In the genomic region with DNA sequence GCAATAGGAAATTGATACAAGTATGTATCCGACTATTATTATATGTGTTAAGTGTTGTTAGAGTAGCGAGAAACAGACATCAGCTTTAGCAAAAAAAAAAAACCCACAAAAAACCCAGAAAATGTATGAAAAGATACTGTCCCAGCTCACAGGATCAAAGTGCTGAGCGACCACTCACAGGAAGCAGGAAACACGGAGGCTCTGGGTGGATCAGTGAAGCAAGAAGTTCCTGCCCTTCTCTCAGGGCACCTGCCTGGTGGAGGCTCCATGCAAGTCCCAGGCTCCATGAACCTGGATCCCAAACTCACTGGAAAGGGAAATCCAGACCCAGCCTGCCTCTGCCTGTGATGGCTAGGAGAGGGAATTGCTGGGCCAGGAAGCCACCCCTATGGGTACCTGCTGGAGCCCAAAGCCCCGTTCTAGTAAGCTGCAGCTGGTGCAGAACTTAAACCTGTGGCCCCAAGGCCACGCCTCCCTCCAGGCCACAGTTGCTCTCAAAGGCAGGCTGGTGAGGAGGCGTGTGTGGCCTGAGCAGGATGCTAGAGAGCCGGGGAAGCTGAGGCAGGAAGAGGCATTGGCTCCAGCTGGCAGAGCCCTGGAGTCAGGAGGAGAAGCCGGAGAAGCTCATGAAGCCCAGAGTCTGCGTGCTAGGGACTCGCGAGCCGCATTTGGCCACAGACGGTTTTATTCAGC, we compare ENCODE assay signal across 9 cellular contexts.
DNase-seq lines count a peak whose midpoint lies in the region; ATAC-seq, FAIRE-seq and TF ChIP-seq lines count a peak whose summit lies in the region.
"Had no signal": no experiment of that assay in that cellular context is flagged by ENCODE, and none has a peak within 500 bp of the region (broad histone marks: within the 10 kb centered on the region; RNA-seq: fewer than 3 reads in every experiment).

No MANE protein-coding gene starts in this region.

- CTCF ChIA-PET in HepG2 (lab: Yijun Ruan, JAX; ENCODE audit: low intra/inter-chr PET ratio, low total read pairs): no interaction called here
- CTCF ChIA-PET in Calu3 (lab: Charles Lee): interaction anchor here (0.5 to 0.8 kb wide), 2 partner anchors 264 to 269 kb away, joined by 3 to 6 read pairs; no protein-coding TSS in a partner anchor

- H3K4me1 ChIP-seq in HepG2 (ENCODE audit: insufficient read depth, low read length) (peaks cover 22% of the 10 kb centered on the region), right lobe of liver (no peaks in the 10 kb centered on the region), small intestine (ENCODE audit: control insufficient read depth in 2 of 2, insufficient read depth in 1 of 2, low read depth in 1 of 2, low read length in 1 of 2) (no peaks in the 10 kb centered on the region)

- 58% methylated on average over 12 of the region's 14 CpGs for WGBS in HepG2 (ENCODE audit: low lambda C conversion rate)
- 84% methylated on average over 9 of the region's 14 CpGs for WGBS in right lobe of liver (ENCODE audit: insufficient coverage, low coverage, low lambda C conversion rate, missing lambda C conversion rate)
- WGBS in small intestine, 3 donors: 60 to 75% (median 61%) methylated on average over 14 of the region's 14 CpGs

- intact Hi-C loops in HepG2 (cut with micrococcal nuclease; ENCODE audit: unreplicated experiment) (no loop called here), right lobe of liver (cut with DNase I) (no loop called here), Calu3 (cut with micrococcal nuclease; ENCODE audit: unreplicated experiment) (no loop called here)

- H3K27ac Mint-ChIP-seq in central memory CD8-positive, alpha-beta T cell (ENCODE audit: low read depth): peak overlapping the region; percentile 87
- no peak overlapping the region for H3K27ac Mint-ChIP-seq in Calu3 (ENCODE audit: unreplicated experiment)

- no peak for TF ChIP-seq RAD21 in HepG2 (CRISPR knock-in tag; IDR thresholded peaks at IDR 0.05)

- H3K9me3 ChIP-seq in HepG2 (ENCODE audit: low read length): no peaks in the 10 kb centered on the region
- no peaks in the 10 kb centered on the region for H3K9me3 ChIP-seq in right lobe of liver
- no peaks in the 10 kb centered on the region for H3K9me3 ChIP-seq in small intestine (ENCODE audit: control insufficient read depth, low read depth)

- no peaks in the 10 kb centered on the region for H3K27me3 Mint-ChIP-seq in central memory CD8-positive, alpha-beta T cell
- H3K27me3 Mint-ChIP-seq in Calu3 (ENCODE audit: unreplicated experiment): no peaks in the 10 kb centered on the region

- H3K27me3 ChIP-seq in HepG2 (ENCODE audit: control insufficient read depth in 1 of 2, insufficient read depth in 2 of 2, low read length in 2 of 2) (peaks cover 9 to 65% of the 10 kb centered on the region in 2 experiments; a peak in 4 of 5 replicates), right lobe of liver (no peaks in the 10 kb centered on the region), H7 (ENCODE audit: control insufficient read depth, insufficient read depth, low read length) (no peaks in the 10 kb centered on the region), small intestine (ENCODE audit: control insufficient read depth in 2 of 2, insufficient read depth in 2 of 2, low read length in 2 of 2) (no peaks in the 10 kb centered on the region)

- H3K9me3 Mint-ChIP-seq in central memory CD8-positive, alpha-beta T cell: no peaks in the 10 kb centered on the region
- H3K9me3 Mint-ChIP-seq in Calu3 (ENCODE audit: low read depth, unreplicated experiment): no peaks in the 10 kb centered on the region

- no peak for FAIRE-seq in HepG2 (lab: Jason Lieb, UNC)
- FAIRE-seq in small intestine (lab: Jason Lieb, UNC): no peak

- no peak for ATAC-seq in HepG2
- ATAC-seq in right lobe of liver: no peak
- peak; percentile 44 for ATAC-seq in central memory CD8-positive, alpha-beta T cell (replicated peaks; ENCODE audit: extremely low read depth, poor library complexity, severe bottlenecking)

- no peak for TF ChIP-seq EP300 in HepG2 (IDR thresholded peaks at IDR 0.05; ENCODE audit: low read depth in 2 of 2, low read length in 2 of 2)
- no peak for TF ChIP-seq EP300 in HepG2 (CRISPR knock-in tag; IDR thresholded peaks at IDR 0.05; ENCODE audit: borderline replicate concordance)

- no peak for TF ChIP-seq POLR2A in HepG2 (IDR thresholded peaks at IDR 0.05; ENCODE audit: insufficient read depth in 1 of 2, low read depth in 2 of 2, low read length in 2 of 2)
- no peak for TF ChIP-seq POLR2A in right lobe of liver (IDR thresholded peaks at IDR 0.05)

- H3K9ac ChIP-seq in HepG2 (ENCODE audit: insufficient read depth, low read depth, low read length): no peak overlapping the region

- H2AFZ ChIP-seq in HepG2 (ENCODE audit: low read length): no peak overlapping the region

- in situ Hi-C loops in HepG2 (cut with HindIII; ENCODE audit: extremely low pct_ligation_motif_present, low pct_unique_long_range_greater_than_20kb): no loop called here

- H3K4me3 Mint-ChIP-seq in central memory CD8-positive, alpha-beta T cell: peak overlapping the region; percentile 65
- H3K4me3 Mint-ChIP-seq in Calu3 (ENCODE audit: low read depth, unreplicated experiment): no peak overlapping the region

- H3K79me2 ChIP-seq in HepG2 (ENCODE audit: insufficient read depth, low read length): no peaks in the 10 kb centered on the region

- POLR2A ChIA-PET in HepG2 (lab: Yijun Ruan, JAX): no interaction called here

- peaks cover 6% of the 10 kb centered on the region for H3K36me3 Mint-ChIP-seq in central memory CD8-positive, alpha-beta T cell (ENCODE audit: insufficient read depth)
- H3K36me3 Mint-ChIP-seq in Calu3 (ENCODE audit: insufficient read depth, unreplicated experiment): peaks cover 11% of the 10 kb centered on the region

- no peak for TF ChIP-seq CTCF in HepG2 (CRISPR knock-in tag; IDR thresholded peaks at IDR 0.05)
- TF ChIP-seq CTCF in right lobe of liver (IDR thresholded peaks at IDR 0.05): no peak
- TF ChIP-seq CTCF in Calu3 (IDR thresholded peaks at IDR 0.05; ENCODE audit: unreplicated experiment): no peak

- BruUV-seq in HepG2 (replicated peaks; lab: Mats Ljungman, UMichigan) (no TSS peak), Calu3 (replicated peaks; lab: Mats Ljungman, UMichigan) (no TSS peak)

- DNase-seq in HepG2 (ENCODE audit: low spot score): no peak
- no peak for DNase-seq in right lobe of liver
- DNase-seq in T-helper 9 cell: peak; percentile 37
- DNase-seq in central memory CD8-positive, alpha-beta T cell (ENCODE audit: low spot score in 2 of 2): peak in 1 of 2 donors; percentile 23
- no peak for DNase-seq in H7
- no peak for DNase-seq in small intestine
- DNase-seq in Calu3: no peak
- DNase-seq in NCI-H2227 treated with DMSO at 0.1 percent for 48 hours (lab: John Stamatoyannopoulos, UW): no peak
- DNase-seq: amygdala had no signal

- H3K4me3 ChIP-seq in HepG2 (replicated peaks in 1 of 3; ENCODE audit: insufficient read depth in 1 of 3, low read depth in 2 of 3, low read length in 3 of 3) (no peak overlapping the region), right lobe of liver (no peak overlapping the region), H7 (ENCODE audit: insufficient read depth, low read depth, low read length) (no peak overlapping the region), small intestine (ENCODE audit: low read depth in 1 of 2, low read length in 2 of 2) (no peak overlapping the region)

- no peak overlapping the region for H3K27ac ChIP-seq in HepG2 (ENCODE audit: extremely low read length, insufficient read depth, low read length)
- H3K27ac ChIP-seq in right lobe of liver: no peak overlapping the region
- no peak overlapping the region for H3K27ac ChIP-seq in small intestine (ENCODE audit: low read depth in 1 of 2, low read length in 1 of 2)

- peaks cover 38% of the 10 kb centered on the region for H3K4me1 Mint-ChIP-seq in central memory CD8-positive, alpha-beta T cell
- H3K4me1 Mint-ChIP-seq in Calu3 (ENCODE audit: low read depth, unreplicated experiment): peaks cover 15% of the 10 kb centered on the region

- no peaks in the 10 kb centered on the region for H4K20me1 ChIP-seq in HepG2 (ENCODE audit: insufficient read depth, low read length)

- H3K4me2 ChIP-seq in HepG2 (ENCODE audit: low read depth, low read length): no peak overlapping the region

- no peaks in the 10 kb centered on the region for H3K36me3 ChIP-seq in HepG2 (replicated peaks in 1 of 2; ENCODE audit: control insufficient read depth in 1 of 2, insufficient read depth in 2 of 2, low read length in 2 of 2)
- no peaks in the 10 kb centered on the region for H3K36me3 ChIP-seq in right lobe of liver
- no peaks in the 10 kb centered on the region for H3K36me3 ChIP-seq in H7 (replicated peaks; ENCODE audit: control insufficient read depth, insufficient read depth, low read length)
- H3K36me3 ChIP-seq in small intestine (ENCODE audit: control insufficient read depth in 2 of 2, insufficient read depth in 2 of 2, low read length in 2 of 2): no peaks in the 10 kb centered on the region

TF ChIP-seq in HepG2, 621 proteins besides CTCF, POLR2A, EP300 and RAD21:
- TF ChIP-seq ZNF589 (CRISPR knock-in tag; conservative IDR thresholded peaks at IDR 0.05) (no peak), ZNF20 (CRISPR knock-in tag; IDR thresholded peaks at IDR 0.05) (no peak), ZNF629 (CRISPR knock-in tag; conservative IDR thresholded peaks at IDR 0.05) (0 out of 2 replicates have a peak, but pooled peaks have one; percentile 48)
- TF ChIP-seq, protein P1, sequence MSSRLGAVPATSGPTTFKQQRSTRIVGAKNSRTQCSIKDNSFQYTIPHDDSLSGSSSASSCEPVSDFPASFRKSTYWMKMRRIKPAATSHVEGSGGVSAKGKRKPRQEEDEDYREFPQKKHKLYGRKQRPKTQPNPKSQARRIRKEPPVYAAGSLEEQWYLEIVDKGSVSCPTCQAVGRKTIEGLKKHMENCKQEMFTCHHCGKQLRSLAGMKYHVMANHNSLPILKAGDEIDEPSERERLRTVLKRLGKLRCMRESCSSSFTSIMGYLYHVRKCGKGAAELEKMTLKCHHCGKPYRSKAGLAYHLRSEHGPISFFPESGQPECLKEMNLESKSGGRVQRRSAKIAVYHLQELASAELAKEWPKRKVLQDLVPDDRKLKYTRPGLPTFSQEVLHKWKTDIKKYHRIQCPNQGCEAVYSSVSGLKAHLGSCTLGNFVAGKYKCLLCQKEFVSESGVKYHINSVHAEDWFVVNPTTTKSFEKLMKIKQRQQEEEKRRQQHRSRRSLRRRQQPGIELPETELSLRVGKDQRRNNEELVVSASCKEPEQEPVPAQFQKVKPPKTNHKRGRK (CRISPR knock-in tag; IDR thresholded peaks at IDR 0.05): no peak
